ENCODE assay signal across 15 cellular contexts in genomic region chr7:66250711-66251110, GRCh38. TPM values are rescaled to one million over a fixed set of nuclear protein-coding genes. Genes with fewer than 3 reads are reported as not detected.
DNase-seq lines count a peak whose midpoint lies in the region; TF ChIP-seq lines count a peak whose summit lies in the region.
"Had no signal": no experiment of that assay in that cellular context is flagged by ENCODE, and none has a peak within 500 bp of the region (broad histone marks: within the 10 kb centered on the region; RNA-seq: fewer than 3 reads in every experiment).

No MANE protein-coding gene starts in this region.

- H3K9me3 Mint-ChIP-seq in type B pancreatic cell: no peaks in the 10 kb centered on the region
- no peaks in the 10 kb centered on the region for H3K9me3 Mint-ChIP-seq in activated CD4-positive, alpha-beta memory T cell treated with anti-CD3 and anti-CD28 coated beads for 36 hours
- H3K9me3 Mint-ChIP-seq: activated T-cell treated with anti-CD3 and anti-CD28 coated beads, Interleukin-2, amount 50 U/mL, for 24 hours; CD4-positive, alpha-beta memory T cell; endodermal cell had no signal

- 89 to 92% methylated on average over 3 of the region's 3 CpGs for WGBS in mesodermal cell (ENCODE audit: insufficient coverage in 2 of 2), 2 experiments
- WGBS in suprapubic skin: 71% methylated on average over 3 of the region's 3 CpGs

- peaks cover 9% of the 10 kb centered on the region for H3K4me1 Mint-ChIP-seq in type B pancreatic cell (ENCODE audit: unreplicated experiment)
- no peaks in the 10 kb centered on the region for H3K4me1 Mint-ChIP-seq in activated CD4-positive, alpha-beta memory T cell treated with anti-CD3 and anti-CD28 coated beads for 36 hours (ENCODE audit: low read depth)
- H3K4me1 Mint-ChIP-seq: CD4-positive, alpha-beta memory T cell had no signal

- DNase-seq in ELR (ENCODE audit: low read depth) (peak; percentile 94), NCI-H460 (ENCODE audit: extremely low read depth, low read depth) (peak; percentile 4), choroid plexus epithelial cell (ENCODE audit: low read depth) (peak; percentile 77), type B pancreatic cell (ENCODE audit: extremely low spot score, unreplicated experiment) (no peak), suprapubic skin (ENCODE audit: low spot score in 2 of 2) (no peak), ureter (ENCODE audit: low spot score) (no peak)
- DNase-seq in activated CD4-positive, alpha-beta memory T cell treated with anti-CD3 and anti-CD28 coated beads for 36 hours: no peak
- DNase-seq: activated CD4-positive, alpha-beta T cell treated with anti-CD3 and anti-CD28 coated beads for 1 hour; activated T-cell treated with anti-CD3 and anti-CD28 coated beads, Interleukin-2, amount 50 U/mL, for 24 hours; aorta; CD4-positive, alpha-beta memory T cell; endodermal cell; NCI-H1092 treated with DMSO at 0.1 percent for 48 hours; NCI-H748 treated with DMSO at 0.1 percent for 48 hours had no signal

- POLR2A ChIA-PET in activated CD4-positive, alpha-beta memory T cell treated with anti-CD3 and anti-CD28 coated beads for 36 hours (lab: Charles Lee): no interaction called here

- H3K27ac ChIP-seq in mesodermal cell (ENCODE audit: low read depth, low read length, severe bottlenecking): peak overlapping the region; percentile 42
- no peak overlapping the region for H3K27ac ChIP-seq in suprapubic skin

- no peak for TF ChIP-seq CTCF in choroid plexus epithelial cell (conservative IDR thresholded peaks at IDR 0.05; ENCODE audit: low read depth, low read length)
- TF ChIP-seq CTCF in type B pancreatic cell (conservative IDR thresholded peaks at IDR 0.05): no peak
- no peak for TF ChIP-seq CTCF in suprapubic skin (IDR thresholded peaks at IDR 0.05)

- CTCF ChIA-PET in activated CD4-positive, alpha-beta memory T cell treated with anti-CD3 and anti-CD28 coated beads for 36 hours (lab: Charles Lee): no interaction called here

- no peaks in the 10 kb centered on the region for H3K9me3 ChIP-seq in mesodermal cell (ENCODE audit: control insufficient read depth, low read length)
- no peaks in the 10 kb centered on the region for H3K9me3 ChIP-seq in suprapubic skin

- no peak for TF ChIP-seq EP300 in suprapubic skin (IDR thresholded peaks at IDR 0.05)

- H3K36me3 ChIP-seq in mesodermal cell (ENCODE audit: control insufficient read depth, insufficient read depth, low read length) (peaks cover 6% of the 10 kb centered on the region), suprapubic skin (no peaks in the 10 kb centered on the region)

- no peaks in the 10 kb centered on the region for H3K27me3 Mint-ChIP-seq in type B pancreatic cell
- H3K27me3 Mint-ChIP-seq in activated CD4-positive, alpha-beta memory T cell treated with anti-CD3 and anti-CD28 coated beads for 36 hours: no peaks in the 10 kb centered on the region
- H3K27me3 Mint-ChIP-seq: activated T-cell treated with anti-CD3 and anti-CD28 coated beads, Interleukin-2, amount 50 U/mL, for 24 hours had no signal

- H3K4me1 ChIP-seq in mesodermal cell (ENCODE audit: control insufficient read depth, insufficient read depth, low read length, poor library complexity, severe bottlenecking): no peaks in the 10 kb centered on the region
- H3K4me1 ChIP-seq in suprapubic skin: peaks cover 3% of the 10 kb centered on the region

- H3K27me3 ChIP-seq in suprapubic skin: no peaks in the 10 kb centered on the region

- H3K36me3 Mint-ChIP-seq in type B pancreatic cell: peaks cover 24% of the 10 kb centered on the region
- no peaks in the 10 kb centered on the region for H3K36me3 Mint-ChIP-seq in activated CD4-positive, alpha-beta memory T cell treated with anti-CD3 and anti-CD28 coated beads for 36 hours
- H3K36me3 Mint-ChIP-seq: CD4-positive, alpha-beta memory T cell had no signal

- no peak overlapping the region for H3K4me3 Mint-ChIP-seq in type B pancreatic cell
- no peak overlapping the region for H3K4me3 Mint-ChIP-seq in activated CD4-positive, alpha-beta memory T cell treated with anti-CD3 and anti-CD28 coated beads for 36 hours
- H3K4me3 Mint-ChIP-seq: activated T-cell treated with anti-CD3 and anti-CD28 coated beads, Interleukin-2, amount 50 U/mL, for 24 hours; CD4-positive, alpha-beta memory T cell; endodermal cell had no signal

- no peak overlapping the region for H3K27ac Mint-ChIP-seq in type B pancreatic cell
- H3K27ac Mint-ChIP-seq in activated CD4-positive, alpha-beta memory T cell treated with anti-CD3 and anti-CD28 coated beads for 36 hours: no peak overlapping the region
- H3K27ac Mint-ChIP-seq: activated T-cell treated with anti-CD3 and anti-CD28 coated beads, Interleukin-2, amount 50 U/mL, for 24 hours; CD4-positive, alpha-beta memory T cell; endodermal cell had no signal

- intact Hi-C loops in activated CD4-positive, alpha-beta memory T cell treated with anti-CD3 and anti-CD28 coated beads for 36 hours (cut with micrococcal nuclease): no loop called here

- no peak for TF ChIP-seq POLR2A in suprapubic skin (IDR thresholded peaks at IDR 0.05)

- no peak overlapping the region for H3K4me3 ChIP-seq in choroid plexus epithelial cell (ENCODE audit: low read depth, low read length)
- H3K4me3 ChIP-seq in mesodermal cell (ENCODE audit: extremely low read depth, insufficient read depth, low read length, poor library complexity, severe bottlenecking): no peak overlapping the region
- no peak overlapping the region for H3K4me3 ChIP-seq in suprapubic skin

RNA-seq across cellular contexts. Expression of gene TPST1, which starts 45.6 kb away (rescaled TPM):
- 4.8 and 5.6 TPM in 2 replicates for total RNA-seq in NCI-H460 (2014; rRNA removed; shearing (Covaris generic))
- 7.2 and 8.2 TPM in 2 replicates for polyA plus RNA-seq in NCI-H460 (2014; cell fraction: nucleus; rRNA removed)
- polyA plus RNA-seq in mesodermal cell (2013, experiment 1 of 2): 40.4 TPM
- polyA plus RNA-seq in mesodermal cell (2013, experiment 2 of 2): 40.2 TPM
- 12.0 and 26.9 TPM in 2 replicates for total RNA-seq in type B pancreatic cell (ENCODE audit: low replicate concordance)
- total RNA-seq in activated CD4-positive, alpha-beta memory T cell treated with anti-CD3 and anti-CD28 coated beads for 36 hours: under 1 TPM; 0.62 to 0.94 TPM
- 10 to 100 TPM in 2 of 4 donors, 1 to 10 TPM in 2; 5.2 to 20.0 (median 8.2) TPM for total RNA-seq in suprapubic skin
- total RNA-seq in ureter: 21.1 TPM

Comparison
In these comparisons a context has a peak if more than half of its experiments do, and no peak if none do; other contexts are left out.
1. DNase-seq: peak in ELR (single experiment), NCI-H460 (single experiment) and choroid plexus epithelial cell (single experiment); none in type B pancreatic cell (single experiment), activated CD4-positive, alpha-beta memory T cell treated with anti-CD3 and anti-CD28 coated beads for 36 hours (single experiment), suprapubic skin (0 of 2) and ureter (single experiment).